8 cellular contexts compared by ENCODE assay signal in the genomic region with DNA sequence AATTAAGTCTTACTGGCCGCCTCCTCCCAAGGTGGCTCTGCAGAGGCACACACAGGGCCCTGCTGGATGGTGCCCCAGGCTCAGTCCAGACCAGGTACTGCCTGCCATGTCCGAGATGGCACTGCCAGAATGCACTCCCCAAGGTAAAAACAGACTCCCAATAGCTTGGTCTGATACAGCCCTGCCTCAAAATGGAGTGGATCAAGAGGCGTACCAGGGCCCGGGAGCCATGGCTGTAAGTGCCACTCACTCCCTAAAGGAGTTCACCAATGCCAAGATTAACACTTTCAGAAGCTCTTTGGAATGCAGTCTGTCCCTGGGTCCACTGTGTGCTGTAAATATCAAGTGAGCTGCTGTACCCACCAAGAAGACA. TPM values are rescaled to one million over a fixed set of nuclear protein-coding genes. Genes with fewer than 3 reads are reported as not detected.
A peak's percentile ranks its signal among the peaks of the same experiment; 100 is the strongest.
DNase-seq lines count a peak whose midpoint lies in the region; ATAC-seq and TF ChIP-seq lines count a peak whose summit lies in the region.

No MANE protein-coding gene starts in this region.

- intact Hi-C loops in activated B cell treated with CpG ODN at 0.5 μM for 24 hours (cut with micrococcal nuclease) = loop anchor here (1.0 to 2.0 kb wide), 3 partner anchors 31 to 56 kb away; no protein-coding TSS in a partner anchor
- intact Hi-C loops in heart right ventricle (cut with DNase I) = loop anchor here in 7 of 10 donors (1.0 to 5.0 kb wide), 6 partner anchors 31 to 53 kb away; no protein-coding TSS in a partner anchor

- H3K36me3 ChIP-seq in heart right ventricle (no peaks in the 10 kb centered on the region), skeletal muscle tissue (ENCODE audit: control insufficient read depth in 3 of 3, insufficient read depth in 3 of 3, low read length in 3 of 3) (no peaks in the 10 kb centered on the region)

- H3K4me1 ChIP-seq in heart right ventricle (peaks cover 27 to 53% (median 47%) of the 10 kb centered on the region in 9 donors), skeletal muscle tissue (ENCODE audit: control insufficient read depth in 3 of 3, insufficient read depth in 3 of 3, low read length in 3 of 3) (peaks cover 18 to 38% (median 36%) of the 10 kb centered on the region in 3 donors)

- no peaks in the 10 kb centered on the region for H3K36me3 Mint-ChIP-seq in activated B cell treated with CpG ODN at 0.5 μM for 24 hours (ENCODE audit: low read depth)

- peaks cover 9% of the 10 kb centered on the region for H3K27me3 Mint-ChIP-seq in activated B cell treated with CpG ODN at 0.5 μM for 24 hours

- no peaks in the 10 kb centered on the region for H3K9me3 Mint-ChIP-seq in activated B cell treated with CpG ODN at 0.5 μM for 24 hours

- peak overlapping the region; percentile 57 for H3K4me3 Mint-ChIP-seq in activated B cell treated with CpG ODN at 0.5 μM for 24 hours

- CTCF ChIA-PET in activated B cell treated with CpG ODN at 0.5 μM for 24 hours (lab: Charles Lee) = interaction anchor here (0.7 to 11.9 kb wide), 17 partner anchors 9 to 1181 kb away, joined by 3 to 201 read pairs (median 5); no protein-coding TSS in a partner anchor

- whole genome bisulfite sequencing in heart right ventricle, 2 donors = 63 to 68% methylated on average over 4 of the region's 4 CpGs

- DNase-seq in activated B cell treated with CpG ODN at 0.5 μM for 24 hours = no peak
- DNase-seq in heart right ventricle = no peak
- DNase-seq in dedifferentiated amniotic fluid mesenchymal stem cell (ENCODE audit: extremely low spot score) = no peak
- DNase-seq in NCI-H1105 (lab: John Stamatoyannopoulos, UW) = no peak
- DNase-seq in inferior parietal cortex (ENCODE audit: extremely low spot score) = no peak

- TF ChIP-seq CTCF in activated B cell treated with CpG ODN at 0.5 μM for 24 hours (IDR thresholded peaks at IDR 0.05) (no peak), heart right ventricle (IDR thresholded peaks at IDR 0.05) (no peak)

- H3K27ac ChIP-seq in heart right ventricle = peak overlapping the region; percentile 47 to 97 (median 90)
- peak overlapping the region; percentile 33 for H3K27ac ChIP-seq in skeletal muscle tissue (ENCODE audit: low read depth, low read length)

- H3K27ac Mint-ChIP-seq in activated B cell treated with CpG ODN at 0.5 μM for 24 hours = no peak overlapping the region

- POLR2A ChIA-PET in activated B cell treated with CpG ODN at 0.5 μM for 24 hours (lab: Charles Lee) = interaction anchor here (1.0 to 6.0 kb wide), 7 partner anchors 14 to 113 kb away, joined by 3 to 63 read pairs (median 10); a partner anchor contains a TSS

- H3K9me3 ChIP-seq in heart right ventricle (no peaks in the 10 kb centered on the region), skeletal muscle tissue (ENCODE audit: control insufficient read depth in 3 of 3, low read length in 3 of 3) (no peaks in the 10 kb centered on the region)

- peaks cover 13% of the 10 kb centered on the region for H3K4me1 Mint-ChIP-seq in activated B cell treated with CpG ODN at 0.5 μM for 24 hours

- H3K9ac ChIP-seq in skeletal muscle tissue (ENCODE audit: low read depth in 1 of 3, low read length in 3 of 3) = peak overlapping the region; percentile 73 to 89 (median 81)

- H3K27me3 ChIP-seq in heart right ventricle (peaks cover 0 to 5% (median 0%) of the 10 kb centered on the region in 7 donors), skeletal muscle tissue (ENCODE audit: control insufficient read depth in 3 of 3, insufficient read depth in 3 of 3, low read length in 3 of 3) (no peaks in the 10 kb centered on the region)

- H3K4me3 ChIP-seq in heart right ventricle (peak overlapping the region in 9 of 10 donors; percentile 62 to 77 (median 71)), skeletal muscle tissue (ENCODE audit: low read length in 3 of 3) (peak overlapping the region; percentile 65 to 76 (median 65))

- ATAC-seq in GM19351 (IDR thresholded peaks at IDR 0.05; ENCODE audit: unreplicated experiment) = peak; percentile 5
- no peak for ATAC-seq in activated B cell treated with CpG ODN at 0.5 μM for 24 hours (ENCODE audit: low read depth)
- peak in 2 of 8 donors; percentile 1 to 21 for ATAC-seq in heart right ventricle
- ATAC-seq in HG02870 (IDR thresholded peaks at IDR 0.05; ENCODE audit: unreplicated experiment) = no peak

RNA-seq across cellular contexts. Expression of a gene that starts 0.6 kb away (rescaled TPM):
- total RNA-seq in activated B cell treated with CpG ODN at 0.5 μM for 24 hours (67.8 and 79.8 TPM in 2 replicates), heart right ventricle (100 to 1,000 TPM; 217 to 408 (median 327) TPM), skeletal muscle tissue (171 TPM)
- 100 to 1,000 TPM in 1 of 2 donors, 10 to 100 TPM in 1; 61.4 to 442 TPM for polyA plus RNA-seq in heart right ventricle
